In genomic region chr1:3255680-3256079, GRCh38 we compare ENCODE assay signal across 9 cellular contexts.
"Had no signal": no experiment of that assay in that cellular context is flagged by ENCODE, and none has a peak within 500 bp of the region (broad histone marks: within the 10 kb centered on the region; RNA-seq: fewer than 3 reads in every experiment).

No MANE protein-coding gene starts in this region.

- H2AFZ ChIP-seq: GM23248 had no signal

- H3K36me3 ChIP-seq: HAP-1 had no signal

- H3K4me3 ChIP-seq: GM23248, HAP-1 had no signal

- H3K9ac ChIP-seq: GM23248 had no signal

- H3K27me3 Mint-ChIP-seq: IgD-negative memory B cell had no signal

- DNase-seq: GM23248, GOT3, H7, HFFc6 had no signal

- H3K9me3 ChIP-seq: HAP-1 had no signal

- H3K4me3 Mint-ChIP-seq: HFFc6, IgD-negative memory B cell had no signal

- H3K36me3 Mint-ChIP-seq: IgD-negative memory B cell had no signal

- H3K4me1 Mint-ChIP-seq: IgD-negative memory B cell had no signal

- H3K27ac Mint-ChIP-seq: HFFc6, IgD-negative memory B cell had no signal

- ATAC-seq: HCT116, HepG2 had no signal

- H3K27ac ChIP-seq: GM23248, HL-60 had no signal
